In genomic region chr7:2970907-2971306, GRCh38 we compare ENCODE assay signal across 17 cellular contexts.
DNase-seq lines count a peak whose midpoint lies in the region; ATAC-seq, FAIRE-seq and TF ChIP-seq lines count a peak whose summit lies in the region.
"Had no signal": no experiment of that assay in that cellular context is flagged by ENCODE, and none has a peak within 500 bp of the region (broad histone marks: within the 10 kb centered on the region; RNA-seq: fewer than 3 reads in every experiment).

No MANE protein-coding gene starts in this region.

- peaks cover 0 to 2% of the 10 kb centered on the region in 2 experiments; a peak in 1 of 5 replicates for H3K4me1 ChIP-seq in K562 (replicated peaks in 1 of 2; ENCODE audit: control insufficient read depth in 2 of 2, insufficient read depth in 2 of 2, low read length in 2 of 2)
- H3K4me1 ChIP-seq: Caco-2, HAP-1 had no signal

- H3K9me1 ChIP-seq in K562 (ENCODE audit: control insufficient read depth, insufficient read depth, low read length) = no peaks in the 10 kb centered on the region

- H3K27ac ChIP-seq in K562 (ENCODE audit: extremely low read depth, low read depth, low read length) = no peak overlapping the region
- no peak overlapping the region for H3K27ac ChIP-seq in caudate nucleus (ENCODE audit: low read depth, low read length)

- FAIRE-seq in K562 (lab: Jason Lieb, UNC) = no peak
- FAIRE-seq: A204.1, GM12892, H1 had no signal

- TF ChIP-seq CTCF in K562 (IDR thresholded peaks at IDR 0.05 in 2 of 3, conservative IDR thresholded peaks at IDR 0.05 in 1 of 3; ENCODE audit: insufficient read depth in 2 of 3, low read depth in 1 of 3, low read length in 3 of 3) = no peak

- H3K27ac Mint-ChIP-seq in activated naive CD8-positive, alpha-beta T cell treated with anti-CD3 and anti-CD28 coated beads, Interleukin-2, amount 10 ng/mL, durations not matched to agents 7 days and 5 days = peak overlapping the region; percentile 91
- no peak overlapping the region for H3K27ac Mint-ChIP-seq in activated naive CD8-positive, alpha-beta T cell treated with anti-CD3 and anti-CD28 coated beads for 36 hours
- peak overlapping the region; percentile 81 for H3K27ac Mint-ChIP-seq in stimulated activated effector memory CD8-positive, alpha-beta T cell treated with anti-CD3 and anti-CD28 coated beads, Interleukin-12 subunit alpha, Interleukin-12 subunit beta, amount 100 ng/mL, for 72 hours
- H3K27ac Mint-ChIP-seq: CD14-positive monocyte had no signal

- peak; percentile 19 for DNase-seq in activated naive CD8-positive, alpha-beta T cell treated with anti-CD3 and anti-CD28 coated beads, Interleukin-2, amount 10 ng/mL, durations not matched to agents 7 days and 5 days
- no peak for DNase-seq in activated naive CD8-positive, alpha-beta T cell treated with anti-CD3 and anti-CD28 coated beads for 36 hours
- DNase-seq in K562 (ENCODE audit: extremely low read depth in 1 of 4, low spot score in 3 of 4) = no peak
- DNase-seq in left lobe of liver (ENCODE audit: low spot score) = peak; percentile 8
- DNase-seq in stimulated activated effector memory CD8-positive, alpha-beta T cell treated with anti-CD3 and anti-CD28 coated beads, Interleukin-12 subunit alpha, Interleukin-12 subunit beta, amount 100 ng/mL, for 72 hours (ENCODE audit: low spot score in 2 of 2) = no peak
- DNase-seq in caudate nucleus (lab: John Stamatoyannopoulos, UW) = no peak
- DNase-seq: CD8-positive, alpha-beta memory T cell; DND-41; GDM1; IMR-90 had no signal

- POLR2A ChIA-PET in activated naive CD8-positive, alpha-beta T cell treated with anti-CD3 and anti-CD28 coated beads, Interleukin-2, amount 10 ng/mL, durations not matched to agents 7 days and 5 days (lab: Charles Lee) = interaction anchor here (1.0 to 1.4 kb wide), 3 partner anchors 11 to 16 kb away, joined by 3 to 4 read pairs (median 4); no protein-coding TSS in a partner anchor
- POLR2A ChIA-PET in K562 (lab: Yijun Ruan, JAX) = interaction anchor here (0.6 kb wide), 1 partner anchor 191 kb away, joined by 3 read pairs; no protein-coding TSS in a partner anchor

- no peak overlapping the region for H3K4me3 ChIP-seq in K562
- H3K4me3 ChIP-seq: HAP-1 had no signal

- H3K4me1 Mint-ChIP-seq in activated naive CD8-positive, alpha-beta T cell treated with anti-CD3 and anti-CD28 coated beads, Interleukin-2, amount 10 ng/mL, durations not matched to agents 7 days and 5 days = peaks cover 27% of the 10 kb centered on the region
- peaks cover 36% of the 10 kb centered on the region for H3K4me1 Mint-ChIP-seq in activated naive CD8-positive, alpha-beta T cell treated with anti-CD3 and anti-CD28 coated beads for 36 hours
- H3K4me1 Mint-ChIP-seq in stimulated activated effector memory CD8-positive, alpha-beta T cell treated with anti-CD3 and anti-CD28 coated beads, Interleukin-12 subunit alpha, Interleukin-12 subunit beta, amount 100 ng/mL, for 72 hours = peaks cover 33% of the 10 kb centered on the region
- H3K4me1 Mint-ChIP-seq: CD14-positive monocyte had no signal

- H3K9ac ChIP-seq in K562 (ENCODE audit: insufficient read depth in 1 of 2, low read depth in 2 of 2, low read length in 2 of 2) = no peak overlapping the region

- WGBS in K562 (ENCODE audit: insufficient coverage, low coverage, missing lambda C conversion rate) = 52% methylated on average over 13 of the region's 13 CpGs

- H3K36me3 ChIP-seq in K562 (ENCODE audit: control insufficient read depth, insufficient read depth, low read length) = no peaks in the 10 kb centered on the region
- H3K36me3 ChIP-seq: HAP-1 had no signal

- CTCF ChIA-PET in K562 (lab: Yijun Ruan, JAX; ENCODE audit: low intra/inter-chr PET ratio) = no interaction called here

- no peak for TF ChIP-seq POLR2A in K562 (conservative IDR thresholded peaks at IDR 0.05)

- no peak for TF ChIP-seq EP300 in K562 (IDR thresholded peaks at IDR 0.05; ENCODE audit: low read length)

- in situ Hi-C loops in K562 (cut with MboI) = no loop called here

- BruUV-seq in K562 (replicated peaks; lab: Mats Ljungman, UMichigan) = no TSS peak

- H3K9me3 Mint-ChIP-seq in activated naive CD8-positive, alpha-beta T cell treated with anti-CD3 and anti-CD28 coated beads, Interleukin-2, amount 10 ng/mL, durations not matched to agents 7 days and 5 days = peaks cover 7% of the 10 kb centered on the region
- peaks cover 17% of the 10 kb centered on the region for H3K9me3 Mint-ChIP-seq in activated naive CD8-positive, alpha-beta T cell treated with anti-CD3 and anti-CD28 coated beads for 36 hours
- peaks cover 3% of the 10 kb centered on the region for H3K9me3 Mint-ChIP-seq in stimulated activated effector memory CD8-positive, alpha-beta T cell treated with anti-CD3 and anti-CD28 coated beads, Interleukin-12 subunit alpha, Interleukin-12 subunit beta, amount 100 ng/mL, for 72 hours

- no peaks in the 10 kb centered on the region for H4K20me1 ChIP-seq in K562 (replicated peaks; ENCODE audit: control insufficient read depth, insufficient read depth, low read length)

- no peaks in the 10 kb centered on the region for H3K27me3 Mint-ChIP-seq in activated naive CD8-positive, alpha-beta T cell treated with anti-CD3 and anti-CD28 coated beads, Interleukin-2, amount 10 ng/mL, durations not matched to agents 7 days and 5 days
- H3K27me3 Mint-ChIP-seq in activated naive CD8-positive, alpha-beta T cell treated with anti-CD3 and anti-CD28 coated beads for 36 hours = no peaks in the 10 kb centered on the region
- H3K27me3 Mint-ChIP-seq: CD8-positive, alpha-beta memory T cell had no signal

- H3K79me2 ChIP-seq in K562 (ENCODE audit: control insufficient read depth, insufficient read depth, low read length) = no peaks in the 10 kb centered on the region

- peaks cover 4% of the 10 kb centered on the region for H3K9me3 ChIP-seq in K562 (replicated peaks; ENCODE audit: control insufficient read depth, insufficient read depth, low read depth, low read length)

- H3K27me3 ChIP-seq in K562 (ENCODE audit: control insufficient read depth in 2 of 2, insufficient read depth in 2 of 2, low read length in 2 of 2) = no peaks in the 10 kb centered on the region

- intact Hi-C loops in K562 (cut with micrococcal nuclease) = no loop called here

- TF ChIP-seq RAD21 in K562 (CRISPR knock-in tag; conservative IDR thresholded peaks at IDR 0.05 in 1 of 2, IDR thresholded peaks at IDR 0.05 in 1 of 2) = no peak

- H3K4me3 Mint-ChIP-seq in activated naive CD8-positive, alpha-beta T cell treated with anti-CD3 and anti-CD28 coated beads, Interleukin-2, amount 10 ng/mL, durations not matched to agents 7 days and 5 days = no peak overlapping the region
- no peak overlapping the region for H3K4me3 Mint-ChIP-seq in activated naive CD8-positive, alpha-beta T cell treated with anti-CD3 and anti-CD28 coated beads for 36 hours
- no peak overlapping the region for H3K4me3 Mint-ChIP-seq in stimulated activated effector memory CD8-positive, alpha-beta T cell treated with anti-CD3 and anti-CD28 coated beads, Interleukin-12 subunit alpha, Interleukin-12 subunit beta, amount 100 ng/mL, for 72 hours
- H3K4me3 Mint-ChIP-seq: CD14-positive monocyte; CD8-positive, alpha-beta memory T cell had no signal

- ATAC-seq in activated naive CD8-positive, alpha-beta T cell treated with anti-CD3 and anti-CD28 coated beads, Interleukin-2, amount 10 ng/mL, durations not matched to agents 7 days and 5 days (ENCODE audit: low read depth) = no peak
- ATAC-seq in K562 (no peak), left lobe of liver (no peak), GM21786 (IDR thresholded peaks at IDR 0.05; ENCODE audit: unreplicated experiment) (no peak)
- no peak for ATAC-seq in stimulated activated effector memory CD8-positive, alpha-beta T cell treated with anti-CD3 and anti-CD28 coated beads, Interleukin-12 subunit alpha, Interleukin-12 subunit beta, amount 100 ng/mL, for 72 hours

- H3K36me3 Mint-ChIP-seq in activated naive CD8-positive, alpha-beta T cell treated with anti-CD3 and anti-CD28 coated beads, Interleukin-2, amount 10 ng/mL, durations not matched to agents 7 days and 5 days = peaks cover 32% of the 10 kb centered on the region
- peaks cover 51% of the 10 kb centered on the region for H3K36me3 Mint-ChIP-seq in activated naive CD8-positive, alpha-beta T cell treated with anti-CD3 and anti-CD28 coated beads for 36 hours
- H3K36me3 Mint-ChIP-seq in stimulated activated effector memory CD8-positive, alpha-beta T cell treated with anti-CD3 and anti-CD28 coated beads, Interleukin-12 subunit alpha, Interleukin-12 subunit beta, amount 100 ng/mL, for 72 hours = peaks cover 47% of the 10 kb centered on the region
- H3K36me3 Mint-ChIP-seq: CD14-positive monocyte had no signal

- no peak overlapping the region for H2AFZ ChIP-seq in K562 (ENCODE audit: low read depth, low read length)

- no peak overlapping the region for H3K4me2 ChIP-seq in K562 (ENCODE audit: insufficient read depth, low read length)

TF ChIP-seq in K562, 482 proteins besides CTCF, POLR2A, EP300 and RAD21:
- TF ChIP-seq LCOR (CRISPR knock-in tag; IDR thresholded peaks at IDR 0.05) (no peak), CBFA2T3 (IDR thresholded peaks at IDR 0.05) (peak; percentile 42), TCF7 (IDR thresholded peaks at IDR 0.05; ENCODE audit: borderline replicate concordance) (no peak), KDM1A (IDR thresholded peaks at IDR 0.05) (peak; percentile 60 to 67)

Comparison
In these comparisons a context has a peak if more than half of its experiments do, and no peak if none do; other contexts are left out.
1. DNase-seq: peak in activated naive CD8-positive, alpha-beta T cell treated with anti-CD3 and anti-CD28 coated beads, Interleukin-2, amount 10 ng/mL, durations not matched to agents 7 days and 5 days (single experiment) and left lobe of liver (single experiment); none in activated naive CD8-positive, alpha-beta T cell treated with anti-CD3 and anti-CD28 coated beads for 36 hours (single experiment), K562 (0 of 4), stimulated activated effector memory CD8-positive, alpha-beta T cell treated with anti-CD3 and anti-CD28 coated beads, Interleukin-12 subunit alpha, Interleukin-12 subunit beta, amount 100 ng/mL, for 72 hours (0 of 2) and caudate nucleus (0 of 61).